15 cellular contexts compared by ENCODE assay signal in the genomic region with DNA sequence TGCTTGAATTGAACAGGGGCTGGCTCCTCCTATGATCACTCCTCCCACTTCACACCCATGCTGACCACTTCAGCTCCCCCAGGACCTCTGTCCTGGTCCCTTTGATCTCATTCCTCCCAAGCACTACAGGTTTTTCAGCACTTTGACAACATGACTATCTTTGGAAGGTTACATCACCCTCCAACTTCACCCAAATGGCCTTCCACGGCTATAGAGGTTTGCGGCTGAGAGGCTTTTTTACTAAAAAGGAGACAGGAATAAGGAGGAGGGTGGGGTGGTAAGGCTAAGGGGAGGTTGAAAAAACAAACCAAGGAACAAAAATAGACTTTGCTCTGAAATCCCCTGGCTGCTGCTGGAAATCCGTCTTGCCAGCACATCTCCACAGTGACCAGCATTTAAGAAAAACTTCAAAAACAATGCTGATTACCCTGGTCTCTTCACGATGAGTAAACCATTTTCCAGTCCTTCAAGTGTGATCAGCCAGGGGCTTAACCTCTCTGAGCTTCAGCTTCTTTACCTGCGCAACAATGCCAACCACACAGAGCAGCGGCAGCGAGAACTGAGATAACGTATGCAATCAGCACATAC.
A peak's percentile ranks its signal among the peaks of the same experiment; 100 is the strongest.
DNase-seq lines count a peak whose midpoint lies in the region; ATAC-seq and TF ChIP-seq lines count a peak whose summit lies in the region.
"Had no signal": no experiment of that assay in that cellular context is flagged by ENCODE, and none has a peak within 500 bp of the region (broad histone marks: within the 10 kb centered on the region; RNA-seq: fewer than 3 reads in every experiment).

No MANE protein-coding gene starts in this region.

- peak overlapping the region; percentile 18 to 94 (median 90) for H3K27ac ChIP-seq in esophagus squamous epithelium
- H3K27ac ChIP-seq: SJCRH30 had no signal

- no peak for TF ChIP-seq CTCF in esophagus squamous epithelium (IDR thresholded peaks at IDR 0.05)
- no peak for TF ChIP-seq CTCF in progenitor cell of endocrine pancreas (IDR thresholded peaks at IDR 0.05; ENCODE audit: unreplicated experiment)

- 51 to 71% methylated on average over 6 to 8 of the region's 8 CpGs for WGBS in esophagus squamous epithelium, 2 donors

- TF ChIP-seq POLR2A in esophagus squamous epithelium (IDR thresholded peaks at IDR 0.05) = no peak

- peaks cover 6% of the 10 kb centered on the region for H3K4me1 Mint-ChIP-seq in progenitor cell of endocrine pancreas (ENCODE audit: low read depth)
- H3K4me1 Mint-ChIP-seq: activated naive CD8-positive, alpha-beta T cell treated with anti-CD3 and anti-CD28 coated beads, Interleukin-2, amount 50 U/mL, for 24 hours; stimulated activated effector memory CD8-positive, alpha-beta T cell treated with anti-CD3 and anti-CD28 coated beads, Interleukin-12 subunit alpha, Interleukin-12 subunit beta, amount 100 ng/mL, for 72 hours had no signal

- H3K9me3 ChIP-seq in esophagus squamous epithelium = no peaks in the 10 kb centered on the region

- peaks cover 0 to 16% (median 0%) of the 10 kb centered on the region in 3 donors for H3K36me3 ChIP-seq in esophagus squamous epithelium

- H3K36me3 Mint-ChIP-seq in progenitor cell of endocrine pancreas (ENCODE audit: insufficient read depth) = peaks cover 18% of the 10 kb centered on the region
- H3K36me3 Mint-ChIP-seq: CD8-positive, alpha-beta T cell; stimulated activated effector memory CD8-positive, alpha-beta T cell treated with anti-CD3 and anti-CD28 coated beads, Interleukin-12 subunit alpha, Interleukin-12 subunit beta, amount 100 ng/mL, for 72 hours had no signal

- H3K9me3 Mint-ChIP-seq in progenitor cell of endocrine pancreas (ENCODE audit: low read depth) = no peaks in the 10 kb centered on the region
- H3K9me3 Mint-ChIP-seq: activated naive CD8-positive, alpha-beta T cell treated with anti-CD3 and anti-CD28 coated beads, Interleukin-2, amount 50 U/mL, for 24 hours; CD8-positive, alpha-beta T cell; stimulated activated effector memory CD8-positive, alpha-beta T cell treated with anti-CD3 and anti-CD28 coated beads, Interleukin-12 subunit alpha, Interleukin-12 subunit beta, amount 100 ng/mL, for 72 hours had no signal

- H3K27me3 ChIP-seq in esophagus squamous epithelium = no peaks in the 10 kb centered on the region
- H3K27me3 ChIP-seq: SJCRH30 had no signal

- H3K27me3 Mint-ChIP-seq in progenitor cell of endocrine pancreas = no peaks in the 10 kb centered on the region
- H3K27me3 Mint-ChIP-seq: activated naive CD8-positive, alpha-beta T cell treated with anti-CD3 and anti-CD28 coated beads, Interleukin-2, amount 50 U/mL, for 24 hours had no signal

- intact Hi-C loops in esophagus squamous epithelium (cut with DNase I) = no loop called here

- H3K4me1 ChIP-seq in esophagus squamous epithelium = peaks cover 14 to 78% (median 41%) of the 10 kb centered on the region in 3 donors

- no peak overlapping the region for H3K4me3 ChIP-seq in esophagus squamous epithelium
- H3K4me3 ChIP-seq: SJCRH30 had no signal

- ATAC-seq in GM21737 (IDR thresholded peaks at IDR 0.05; ENCODE audit: unreplicated experiment) (no peak), HG02763 (IDR thresholded peaks at IDR 0.05; ENCODE audit: unreplicated experiment) (no peak)
- ATAC-seq: activated naive CD8-positive, alpha-beta T cell treated with anti-CD3 and anti-CD28 coated beads, Interleukin-2, amount 50 U/mL, for 24 hours; CD8-positive, alpha-beta T cell; esophagus mucosa; stimulated activated effector memory CD8-positive, alpha-beta T cell treated with anti-CD3 and anti-CD28 coated beads, Interleukin-12 subunit alpha, Interleukin-12 subunit beta, amount 100 ng/mL, for 72 hours had no signal

- H3K4me3 Mint-ChIP-seq in progenitor cell of endocrine pancreas (ENCODE audit: low read depth) = no peak overlapping the region
- H3K4me3 Mint-ChIP-seq: activated naive CD8-positive, alpha-beta T cell treated with anti-CD3 and anti-CD28 coated beads, Interleukin-2, amount 50 U/mL, for 24 hours; CD8-positive, alpha-beta T cell; stimulated activated effector memory CD8-positive, alpha-beta T cell treated with anti-CD3 and anti-CD28 coated beads, Interleukin-12 subunit alpha, Interleukin-12 subunit beta, amount 100 ng/mL, for 72 hours had no signal

- DNase-seq in AG20443 (ENCODE audit: low spot score) = peak; percentile 46
- DNase-seq in M059J (ENCODE audit: low read depth) = peak; percentile 27
- DNase-seq in esophagus squamous epithelium (lab: John Stamatoyannopoulos, UW) = no peak
- DNase-seq in progenitor cell of endocrine pancreas (ENCODE audit: low spot score, unreplicated experiment) = no peak
- no peak for DNase-seq in activated CD4-positive, alpha-beta T cell treated with anti-CD3 and anti-CD28 coated beads, Interleukin-2, amount 50 U/mL, for 48 hours
- DNase-seq in mucosa of gallbladder (ENCODE audit: low spot score) = no peak
- DNase-seq: activated naive CD8-positive, alpha-beta T cell treated with anti-CD3 and anti-CD28 coated beads, Interleukin-2, amount 50 U/mL, for 24 hours; CD8-positive, alpha-beta T cell; Karpas-422; mammary epithelial cell; SJCRH30 had no signal

- H3K27ac Mint-ChIP-seq in progenitor cell of endocrine pancreas = peak overlapping the region; percentile 77
- H3K27ac Mint-ChIP-seq: activated naive CD8-positive, alpha-beta T cell treated with anti-CD3 and anti-CD28 coated beads, Interleukin-2, amount 50 U/mL, for 24 hours; CD8-positive, alpha-beta T cell; stimulated activated effector memory CD8-positive, alpha-beta T cell treated with anti-CD3 and anti-CD28 coated beads, Interleukin-12 subunit alpha, Interleukin-12 subunit beta, amount 100 ng/mL, for 72 hours had no signal

Comparison
In these comparisons a context has a peak if more than half of its experiments do, and no peak if none do; other contexts are left out.
1. DNase-seq: peak in AG20443 (single experiment) and M059J (single experiment); none in esophagus squamous epithelium (single experiment), progenitor cell of endocrine pancreas (single experiment), activated CD4-positive, alpha-beta T cell treated with anti-CD3 and anti-CD28 coated beads, Interleukin-2, amount 50 U/mL, for 48 hours (0 of 2) and mucosa of gallbladder (single experiment).